Comparison of ENCODE assay signal across 9 cellular contexts in the genomic region with DNA sequence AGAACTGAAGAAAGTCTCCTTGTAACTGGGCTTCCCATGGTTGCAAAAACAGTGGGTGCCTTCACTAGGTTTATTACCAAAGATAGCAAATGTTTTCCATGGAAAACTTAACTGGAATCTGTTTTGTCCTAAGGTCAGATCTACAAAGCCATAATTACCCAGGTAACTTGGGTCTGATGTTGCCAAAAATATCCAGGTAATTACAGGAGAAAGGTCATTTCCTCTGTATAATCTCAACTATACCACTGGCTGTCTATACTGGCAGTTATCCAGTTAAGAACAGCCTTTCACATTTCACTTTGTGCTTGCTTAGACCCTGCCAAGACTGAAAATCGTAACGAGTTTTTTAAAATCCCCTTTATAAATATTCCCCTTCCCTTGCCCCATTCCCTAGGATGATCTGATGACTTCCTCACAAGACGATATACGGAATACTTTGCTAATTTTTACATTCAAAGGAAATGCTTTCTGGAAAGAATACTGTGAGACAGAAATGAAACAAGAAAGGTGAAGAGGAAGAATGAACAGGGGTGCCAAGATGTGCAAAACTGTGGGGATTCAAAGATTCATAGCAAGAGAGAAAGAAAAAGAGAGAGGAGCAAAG.
DNase-seq lines count a peak whose midpoint lies in the region; ATAC-seq, FAIRE-seq and TF ChIP-seq lines count a peak whose summit lies in the region.
"Had no signal": no experiment of that assay in that cellular context is flagged by ENCODE, and none has a peak within 500 bp of the region (broad histone marks: within the 10 kb centered on the region; RNA-seq: fewer than 3 reads in every experiment).

No MANE protein-coding gene starts in this region.

- H3K27ac Mint-ChIP-seq in naive thymus-derived CD4-positive, alpha-beta T cell = peak overlapping the region; percentile 77 to 94 (median 82)

- FAIRE-seq in colon (lab: Jason Lieb, UNC) = peak; percentile 24
- FAIRE-seq in GM12891 (lab: Jason Lieb, UNC) = no peak

- intact Hi-C loops in naive thymus-derived CD4-positive, alpha-beta T cell (cut with micrococcal nuclease) = loop anchor here (1.0 to 5.0 kb wide), 7 partner anchors 34 to 391 kb away; no protein-coding TSS in a partner anchor

- H3K27me3 ChIP-seq in HUES64 (ENCODE audit: insufficient read depth, low read length) = no peaks in the 10 kb centered on the region
- H3K27me3 ChIP-seq in naive thymus-derived CD4-positive, alpha-beta T cell (ENCODE audit: control insufficient read depth in 2 of 2, insufficient read depth in 2 of 2, low read length in 2 of 2) = no peaks in the 10 kb centered on the region

- POLR2A ChIA-PET in naive thymus-derived CD4-positive, alpha-beta T cell (lab: Charles Lee) = interaction anchor here (1.1 to 1.6 kb wide), 4 partner anchors 20 to 105 kb away, joined by 3 to 7 read pairs (median 4); a partner anchor contains a TSS

- TF ChIP-seq CTCF in AG10803 (conservative IDR thresholded peaks at IDR 0.05; ENCODE audit: low read length) = no peak

- DNase-seq in AG10803 (ENCODE audit: low read depth) (no peak), ACHN (no peak), pons (ENCODE audit: low spot score) (no peak), GM12891 (ENCODE audit: insufficient read length, low spot score) (no peak)
- DNase-seq in naive thymus-derived CD4-positive, alpha-beta T cell = no peak
- DNase-seq: cortex of kidney had no signal

- no peak for ATAC-seq in naive thymus-derived CD4-positive, alpha-beta T cell
- no peak for ATAC-seq in HG03469 (IDR thresholded peaks at IDR 0.05; ENCODE audit: unreplicated experiment)

- no peaks in the 10 kb centered on the region for H3K36me3 ChIP-seq in HUES64 (ENCODE audit: insufficient read depth, low read length)
- no peaks in the 10 kb centered on the region for H3K36me3 ChIP-seq in naive thymus-derived CD4-positive, alpha-beta T cell (ENCODE audit: control insufficient read depth in 2 of 3, insufficient read depth in 3 of 3, low read length in 3 of 3)

- peak overlapping the region; percentile 69 for H3K27ac ChIP-seq in HUES64 (ENCODE audit: low read depth, low read length)
- H3K27ac ChIP-seq in naive thymus-derived CD4-positive, alpha-beta T cell (ENCODE audit: low read depth, low read length) = peak overlapping the region; percentile 46

- H3K4me3 Mint-ChIP-seq in naive thymus-derived CD4-positive, alpha-beta T cell = peak overlapping the region in 9 of 10 donors; percentile 79 to 93 (median 86)

- peaks cover 49% of the 10 kb centered on the region for H3K4me1 ChIP-seq in HUES64 (ENCODE audit: insufficient read depth, low read length)
- H3K4me1 ChIP-seq in naive thymus-derived CD4-positive, alpha-beta T cell (ENCODE audit: control insufficient read depth in 2 of 2, insufficient read depth in 2 of 2, low read length in 2 of 2) = peaks cover 3 to 14% of the 10 kb centered on the region in 2 donors

- in situ Hi-C loops in ACHN (cut with HindIII; ENCODE audit: low pct_ligation_motif_present, low pct_unique_long_range_greater_than_20kb, low sequenced_read_pairs) = no loop called here

- CTCF ChIA-PET in naive thymus-derived CD4-positive, alpha-beta T cell (lab: Charles Lee) = interaction anchor here (0.6 to 1.8 kb wide), 5 partner anchors 17 to 204 kb away, joined by 3 to 7 read pairs (median 3); no protein-coding TSS in a partner anchor

- 48% methylated on average over 3 of the region's 4 CpGs for WGBS in HUES64

- peak overlapping the region; percentile 51 for H3K9ac ChIP-seq in HUES64 (ENCODE audit: low read depth, low read length)

- H3K36me3 Mint-ChIP-seq in naive thymus-derived CD4-positive, alpha-beta T cell = no peaks in the 10 kb centered on the region

- TF ChIP-seq POLR2A in GM12891 (IDR thresholded peaks at IDR 0.05; ENCODE audit: low read depth, low read length) = no peak

- peaks cover 7 to 55% (median 36%) of the 10 kb centered on the region in 7 donors for H3K4me1 Mint-ChIP-seq in naive thymus-derived CD4-positive, alpha-beta T cell

- H3K4me3 ChIP-seq in AG10803 (ENCODE audit: low read length) = peak overlapping the region; percentile 61
- H3K4me3 ChIP-seq in HUES64 (ENCODE audit: low read length) = peak overlapping the region; percentile 39
- H3K4me3 ChIP-seq in naive thymus-derived CD4-positive, alpha-beta T cell (ENCODE audit: low read length) = no peak overlapping the region

- H3K9me3 Mint-ChIP-seq in naive thymus-derived CD4-positive, alpha-beta T cell = peaks cover 0 to 1% (median 0%) of the 10 kb centered on the region in 11 donors

- H3K9me3 ChIP-seq in HUES64 (ENCODE audit: insufficient read depth, low read depth, low read length) = no peaks in the 10 kb centered on the region
- H3K9me3 ChIP-seq in naive thymus-derived CD4-positive, alpha-beta T cell (ENCODE audit: control insufficient read depth in 2 of 3, low read length in 3 of 3) = no peaks in the 10 kb centered on the region

- H3K27me3 Mint-ChIP-seq in naive thymus-derived CD4-positive, alpha-beta T cell = peaks cover 0 to 61% (median 0%) of the 10 kb centered on the region in 5 donors

TF ChIP-seq in GM12891, 5 proteins besides CTCF, POLR2A, EP300 and RAD21:
- TF ChIP-seq PAX5 (IDR thresholded peaks at IDR 0.05; ENCODE audit: insufficient read depth, low read length, severe bottlenecking) = no peak
- no peak for TF ChIP-seq SPI1 (IDR thresholded peaks at IDR 0.05; ENCODE audit: low read depth, low read length)
- no peak for TF ChIP-seq POU2F2 (IDR thresholded peaks at IDR 0.05; ENCODE audit: low read depth, low read length)
- no peak for TF ChIP-seq TAF1 (IDR thresholded peaks at IDR 0.05; ENCODE audit: low read depth, low read length)
- no peak for TF ChIP-seq POLR2AphosphoS5 (IDR thresholded peaks at IDR 0.05; ENCODE audit: low read depth, low read length)
